In genomic region chr4:7481227-7481626, GRCh38 we compare ENCODE assay signal across 10 cellular contexts. TPM values are rescaled to one million over a fixed set of nuclear protein-coding genes. Genes with fewer than 3 reads are reported as not detected.
"Had no signal": no experiment of that assay in that cellular context is flagged by ENCODE, and none has a peak within 500 bp of the region (broad histone marks: within the 10 kb centered on the region; RNA-seq: fewer than 3 reads in every experiment).

No MANE protein-coding gene starts in this region.

- FAIRE-seq: H54, HepG2 had no signal

- ATAC-seq: HepG2 had no signal

- DNase-seq: GM23248, GOT3, H9, HCEC 1CT, KBM-7 had no signal

- H2AFZ ChIP-seq: GM23248 had no signal

- H3K27ac Mint-ChIP-seq: H9, IgD-negative memory B cell had no signal

- H3K9ac ChIP-seq: GM23248 had no signal

- H3K9me3 Mint-ChIP-seq: H9 had no signal

- H3K4me1 Mint-ChIP-seq: IgD-negative memory B cell had no signal

- H3K27ac ChIP-seq: GM23248, HL-60 had no signal

- H3K36me3 Mint-ChIP-seq: IgD-negative memory B cell had no signal

- H3K4me3 ChIP-seq: GM23248 had no signal

- H3K4me3 Mint-ChIP-seq: H9, IgD-negative memory B cell had no signal

RNA-seq across cellular contexts. Expression of gene PSAPL1, which starts 46.5 kb away (rescaled TPM):
- total RNA-seq: GM23248, HT1080 had no signal
- polyA plus RNA-seq: GM23248, IgD-negative memory B cell had no signal
